10 cellular contexts compared by ENCODE assay signal in genomic region chr16:53041196-53041977, GRCh38. TPM values are rescaled to one million over a fixed set of nuclear protein-coding genes. Genes with fewer than 3 reads are reported as not detected.
A peak's percentile ranks its signal among the peaks of the same experiment; 100 is the strongest.
DNase-seq lines count a peak whose midpoint lies in the region; ATAC-seq and TF ChIP-seq lines count a peak whose summit lies in the region.
"Had no signal": no experiment of that assay in that cellular context is flagged by ENCODE, and none has a peak within 500 bp of the region (broad histone marks: within the 10 kb centered on the region; RNA-seq: fewer than 3 reads in every experiment).

No MANE protein-coding gene starts in this region.

- H3K4me3 ChIP-seq in fibroblast of pulmonary artery (replicated peaks; ENCODE audit: low read depth, low read length) (no peak overlapping the region), OCI-LY7 (ENCODE audit: low read depth, low read length, poor library complexity, severe bottlenecking) (no peak overlapping the region)

- H3K4me3 Mint-ChIP-seq in progenitor cell of endocrine pancreas (ENCODE audit: low read depth) = no peak overlapping the region
- H3K4me3 Mint-ChIP-seq: stimulated activated naive B cell treated with anti-CD40 and anti-IgM and Interleukin-4, amounts not matched to agents 10 μg/mL and 1 μg/mL and 100 μg/mL, for 72 hours had no signal

- TF ChIP-seq CTCF in fibroblast of pulmonary artery (IDR thresholded peaks at IDR 0.05; ENCODE audit: low read length, missing control alignments) (no peak), progenitor cell of endocrine pancreas (IDR thresholded peaks at IDR 0.05; ENCODE audit: unreplicated experiment) (no peak), OCI-LY7 (conservative IDR thresholded peaks at IDR 0.05; ENCODE audit: low read length) (no peak)

- H3K36me3 Mint-ChIP-seq in progenitor cell of endocrine pancreas (ENCODE audit: insufficient read depth) = no peaks in the 10 kb centered on the region
- H3K36me3 Mint-ChIP-seq: stimulated activated naive B cell treated with anti-CD40 and anti-IgM and Interleukin-4, amounts not matched to agents 10 μg/mL and 1 μg/mL and 100 μg/mL, for 72 hours had no signal

- H3K27me3 Mint-ChIP-seq in progenitor cell of endocrine pancreas = peaks cover 16% of the 10 kb centered on the region

- BruUV-seq in OCI-LY7 (replicated peaks; lab: Mats Ljungman, UMichigan) = no TSS peak

- H3K9me3 Mint-ChIP-seq in progenitor cell of endocrine pancreas (ENCODE audit: low read depth) = no peaks in the 10 kb centered on the region

- no peak overlapping the region for H3K27ac ChIP-seq in OCI-LY7 (ENCODE audit: low read depth, low read length, poor library complexity, severe bottlenecking)

- H3K9me2 ChIP-seq in OCI-LY7 (ENCODE audit: insufficient read depth, low read length) = no peaks in the 10 kb centered on the region

- H2AFZ ChIP-seq in OCI-LY7 (ENCODE audit: low read length) = no peak overlapping the region

- DNase-seq in NCI-H2171 (lab: John Stamatoyannopoulos, UW) (peak; percentile 87), fibroblast of pulmonary artery (ENCODE audit: low read depth) (peak; percentile 90), progenitor cell of endocrine pancreas (ENCODE audit: low spot score, unreplicated experiment) (no peak), HK-2 (ENCODE audit: unreplicated experiment) (no peak), cortex of kidney (lab: John Stamatoyannopoulos, UW) (no peak), OCI-LY7 (ENCODE audit: low spot score) (no peak), HCEC 1CT (no peak)
- DNase-seq: stimulated activated naive B cell treated with anti-CD40 and anti-IgM and Interleukin-4, amounts not matched to agents 10 μg/mL and 1 μg/mL and 100 μg/mL, for 72 hours had no signal

- peak overlapping the region; percentile 36 for H3K27ac Mint-ChIP-seq in progenitor cell of endocrine pancreas
- H3K27ac Mint-ChIP-seq: stimulated activated naive B cell treated with anti-CD40 and anti-IgM and Interleukin-4, amounts not matched to agents 10 μg/mL and 1 μg/mL and 100 μg/mL, for 72 hours had no signal

- H3K4me1 Mint-ChIP-seq in progenitor cell of endocrine pancreas (ENCODE audit: low read depth) = peaks cover 41% of the 10 kb centered on the region

- no peaks in the 10 kb centered on the region for H3K79me2 ChIP-seq in OCI-LY7 (ENCODE audit: insufficient read depth, low read depth, low read length)

- no peak overlapping the region for H3K4me2 ChIP-seq in OCI-LY7 (ENCODE audit: low read length)

- H4K20me1 ChIP-seq in OCI-LY7 (ENCODE audit: insufficient read depth, low read length) = no peaks in the 10 kb centered on the region

- H3K4me1 ChIP-seq in OCI-LY7 (ENCODE audit: insufficient read depth, low read length, poor library complexity, severe bottlenecking) = no peaks in the 10 kb centered on the region

- intact Hi-C loops in OCI-LY7 (cut with micrococcal nuclease; ENCODE audit: unreplicated experiment) = no loop called here

- ATAC-seq in GM18498 (IDR thresholded peaks at IDR 0.05; ENCODE audit: unreplicated experiment) = peak; percentile 71
- ATAC-seq: stimulated activated naive B cell treated with anti-CD40 and anti-IgM and Interleukin-4, amounts not matched to agents 10 μg/mL and 1 μg/mL and 100 μg/mL, for 72 hours had no signal

- POLR2A ChIA-PET in OCI-LY7 (lab: Charles Lee) = interaction anchor here (0.5 kb wide), 1 partner anchor 214 kb away, joined by 3 read pairs; no protein-coding TSS in a partner anchor

- H3K36me3 ChIP-seq in OCI-LY7 (ENCODE audit: insufficient read depth, low read length) = no peaks in the 10 kb centered on the region

- H3K9me3 ChIP-seq in OCI-LY7 (ENCODE audit: low read length) = no peaks in the 10 kb centered on the region

- CTCF ChIA-PET in OCI-LY7 (lab: Charles Lee; ENCODE audit: unreplicated experiment) = interaction anchor here (0.5 kb wide), 1 partner anchor 846 kb away, joined by 13 read pairs; no protein-coding TSS in a partner anchor

RNA-seq across cellular contexts. Expression of gene CHD9NB, which starts 11.3 kb away (rescaled TPM):
- 1.1 and 1.3 TPM in 2 replicates for total RNA-seq in progenitor cell of endocrine pancreas
- 0.10 TPM in 1 of 2 replicates, not detected in the other for total RNA-seq in OCI-LY7 (2014; rRNA removed; shearing (Covaris generic))
- not detected in 2 replicates for total RNA-seq in OCI-LY7 (2022)
- total RNA-seq: RPMI7951 had no signal

RNA-seq across cellular contexts. Expression of gene CHD9, which starts 13.4 kb away (rescaled TPM):
- total RNA-seq in progenitor cell of endocrine pancreas = 67.7 TPM in 2 replicates
- total RNA-seq in OCI-LY7 (2014; rRNA removed; shearing (Covaris generic)) = 52.6 and 56.5 TPM in 2 replicates
- 85.9 and 98.7 TPM in 2 replicates for total RNA-seq in OCI-LY7 (2022)

Comparison
In these comparisons a context has a peak if more than half of its experiments do, and no peak if none do; other contexts are left out.
1. DNase-seq: peak in NCI-H2171 (single experiment) and fibroblast of pulmonary artery (single experiment); none in progenitor cell of endocrine pancreas (single experiment), HK-2 (single experiment), cortex of kidney (single experiment), OCI-LY7 (single experiment) and HCEC 1CT (single experiment).